8 cellular contexts compared by ENCODE assay signal in genomic region chr20:49278817-49279676, GRCh38. TPM values are rescaled to one million over a fixed set of nuclear protein-coding genes. Genes with fewer than 3 reads are reported as not detected.
DNase-seq lines count a peak whose midpoint lies in the region; ATAC-seq and TF ChIP-seq lines count a peak whose summit lies in the region.

No MANE protein-coding gene starts in this region.

- POLR2A ChIA-PET in activated B cell treated with CpG ODN at 0.5 μM for 24 hours (lab: Charles Lee): interaction anchor here (0.7 to 8.0 kb wide), 9 partner anchors 8 to 720 kb away, joined by 3 to 63 read pairs (median 5); partner anchors contain the start of genes CSE1L and DDX27

- H3K9me3 Mint-ChIP-seq in activated B cell treated with CpG ODN at 0.5 μM for 24 hours (peaks cover 30% of the 10 kb centered on the region), neural crest cell (peaks cover 2% of the 10 kb centered on the region)

- TF ChIP-seq CTCF in AG09309 (IDR thresholded peaks at IDR 0.05; ENCODE audit: control insufficient read depth, insufficient read depth, low read depth, low read length, missing control alignments) (no peak), activated B cell treated with CpG ODN at 0.5 μM for 24 hours (IDR thresholded peaks at IDR 0.05) (no peak), neural crest cell (conservative IDR thresholded peaks at IDR 0.05) (no peak)

- peak overlapping the region; percentile 93 for H3K27ac ChIP-seq in epithelial cell of prostate

- peak overlapping the region; percentile 98 for H3K4me3 Mint-ChIP-seq in activated B cell treated with CpG ODN at 0.5 μM for 24 hours
- H3K4me3 Mint-ChIP-seq in neural crest cell: peak overlapping the region; percentile 97

- peaks cover 77% of the 10 kb centered on the region for H3K36me3 Mint-ChIP-seq in activated B cell treated with CpG ODN at 0.5 μM for 24 hours (ENCODE audit: low read depth)
- H3K36me3 Mint-ChIP-seq in neural crest cell (ENCODE audit: low read depth): peaks cover 67% of the 10 kb centered on the region

- H3K27ac Mint-ChIP-seq in activated B cell treated with CpG ODN at 0.5 μM for 24 hours: peak overlapping the region; percentile 98
- peak overlapping the region; percentile 97 for H3K27ac Mint-ChIP-seq in neural crest cell (ENCODE audit: unreplicated experiment)

- H3K27me3 Mint-ChIP-seq in activated B cell treated with CpG ODN at 0.5 μM for 24 hours (no peaks in the 10 kb centered on the region), neural crest cell (ENCODE audit: low read depth) (peaks cover 30% of the 10 kb centered on the region)

- peak overlapping the region; percentile 91 for H3K4me3 ChIP-seq in AG09309 (ENCODE audit: control insufficient read depth, low read depth, low read length)

- CTCF ChIA-PET in activated B cell treated with CpG ODN at 0.5 μM for 24 hours (lab: Charles Lee): no interaction called here

- peak; percentile 0 for ATAC-seq in HG02970 (IDR thresholded peaks at IDR 0.05; ENCODE audit: low FRiP score, unreplicated experiment)
- no peak for ATAC-seq in activated B cell treated with CpG ODN at 0.5 μM for 24 hours (ENCODE audit: low read depth)
- no peak for ATAC-seq in HG03135 (IDR thresholded peaks at IDR 0.05; ENCODE audit: unreplicated experiment)

- DNase-seq in AG09309 (ENCODE audit: low read depth): no peak
- no peak for DNase-seq in activated B cell treated with CpG ODN at 0.5 μM for 24 hours
- no peak for DNase-seq in epithelial cell of prostate (ENCODE audit: low read depth, low spot score)
- no peak for DNase-seq in neural crest cell (ENCODE audit: low read depth, low spot score)
- DNase-seq in SHP77 (lab: John Stamatoyannopoulos, UW): no peak
- no peak for DNase-seq in NCI-H510A (lab: John Stamatoyannopoulos, UW)

- intact Hi-C loops in activated B cell treated with CpG ODN at 0.5 μM for 24 hours (cut with micrococcal nuclease): loop anchor here (1.0 to 10.0 kb wide), 12 partner anchors 47 to 1927 kb away; partner anchors contain the start of genes CEBPB, CSE1L, DDX27 and PREX1

- peaks cover 74% of the 10 kb centered on the region for H3K4me1 Mint-ChIP-seq in activated B cell treated with CpG ODN at 0.5 μM for 24 hours
- peaks cover 72% of the 10 kb centered on the region for H3K4me1 Mint-ChIP-seq in neural crest cell

RNA-seq across cellular contexts. Expression of gene ZNFX1, which starts 1.2 kb away (rescaled TPM):
- 49.6 and 51.9 TPM in 2 replicates for total RNA-seq in activated B cell treated with CpG ODN at 0.5 μM for 24 hours
- total RNA-seq in neural crest cell: 10.0 and 10.4 TPM in 2 replicates

RNA-seq across cellular contexts. Expression of gene DDX27, which starts 59.8 kb away (rescaled TPM):
- total RNA-seq in activated B cell treated with CpG ODN at 0.5 μM for 24 hours (76.5 and 78.4 TPM in 2 replicates), neural crest cell (33.2 and 34.3 TPM in 2 replicates)
